Comparison of ENCODE assay signal across 8 cellular contexts in genomic region chr12:14366211-14366762, GRCh38. TPM values are rescaled to one million over a fixed set of nuclear protein-coding genes. Genes with fewer than 3 reads are reported as not detected.
DNase-seq lines count a peak whose midpoint lies in the region; ATAC-seq and TF ChIP-seq lines count a peak whose summit lies in the region.

No MANE protein-coding gene starts in this region.

- peak; percentile 10 for TF ChIP-seq CTCF in RWPE2 (IDR thresholded peaks at IDR 0.05; ENCODE audit: poor library complexity, severe bottlenecking)
- peak; percentile 52 for TF ChIP-seq CTCF in neural progenitor cell (IDR thresholded peaks at IDR 0.05)

- ATAC-seq in stimulated activated naive CD8-positive, alpha-beta T cell treated with anti-CD3 and anti-CD28 coated beads, Interleukin-15, Interleukin-2, amounts not matched to agents 100 U/mL and 50 U/mL, for 24 hours: no peak
- ATAC-seq in RWPE2 (ENCODE audit: low read depth) (no peak), HG02610 (IDR thresholded peaks at IDR 0.05; ENCODE audit: unreplicated experiment) (no peak), HG03565 (IDR thresholded peaks at IDR 0.05; ENCODE audit: unreplicated experiment) (no peak)

- H3K36me3 Mint-ChIP-seq in stimulated activated naive CD8-positive, alpha-beta T cell treated with anti-CD3 and anti-CD28 coated beads, Interleukin-15, Interleukin-2, amounts not matched to agents 100 ng/mL and 50 ng/mL, for 24 hours (ENCODE audit: low read depth): peaks cover 32% of the 10 kb centered on the region
- peaks cover 29% of the 10 kb centered on the region for H3K36me3 Mint-ChIP-seq in neural progenitor cell

- H3K4me2 ChIP-seq in neural progenitor cell: peak overlapping the region; percentile 94

- H3K36me3 ChIP-seq in RWPE2 (ENCODE audit: low read depth): no peaks in the 10 kb centered on the region
- H3K36me3 ChIP-seq in neural progenitor cell: no peaks in the 10 kb centered on the region

- peak overlapping the region; percentile 83 for H3K27ac ChIP-seq in RWPE2 (ENCODE audit: poor library complexity, severe bottlenecking)
- peak overlapping the region; percentile 92 for H3K27ac ChIP-seq in neural progenitor cell

- peak overlapping the region; percentile 71 for H3K9ac ChIP-seq in neural progenitor cell

- no peaks in the 10 kb centered on the region for H3K27me3 ChIP-seq in RWPE2 (ENCODE audit: insufficient read depth, poor library complexity, severe bottlenecking)
- H3K27me3 ChIP-seq in neural progenitor cell: no peaks in the 10 kb centered on the region

- DNase-seq in stimulated activated naive CD8-positive, alpha-beta T cell treated with anti-CD3 and anti-CD28 coated beads, Interleukin-15, Interleukin-2, amounts not matched to agents 100 U/mL and 50 U/mL, for 24 hours: no peak
- DNase-seq in RWPE2 (ENCODE audit: low spot score) (no peak), erythroblast (lab: John Stamatoyannopoulos, UW) (peak; percentile 81 to 85), neural progenitor cell (ENCODE audit: low spot score) (no peak), HCEC 1CT (no peak)

- no peaks in the 10 kb centered on the region for H3K27me3 Mint-ChIP-seq in stimulated activated naive CD8-positive, alpha-beta T cell treated with anti-CD3 and anti-CD28 coated beads, Interleukin-15, Interleukin-2, amounts not matched to agents 100 ng/mL and 50 ng/mL, for 24 hours
- H3K27me3 Mint-ChIP-seq in neural progenitor cell (ENCODE audit: insufficient read depth, low read depth): peaks cover 3% of the 10 kb centered on the region

- no peaks in the 10 kb centered on the region for H4K20me1 ChIP-seq in neural progenitor cell (ENCODE audit: low read depth)

- H3K4me3 Mint-ChIP-seq in stimulated activated naive CD8-positive, alpha-beta T cell treated with anti-CD3 and anti-CD28 coated beads, Interleukin-15, Interleukin-2, amounts not matched to agents 100 ng/mL and 50 ng/mL, for 24 hours: peak overlapping the region; percentile 84
- peak overlapping the region; percentile 90 for H3K4me3 Mint-ChIP-seq in neural progenitor cell

- H3K9me3 ChIP-seq in RWPE2 (ENCODE audit: severe bottlenecking) (no peaks in the 10 kb centered on the region), neural progenitor cell (ENCODE audit: low read depth) (no peaks in the 10 kb centered on the region)

- H3K9me3 Mint-ChIP-seq in stimulated activated naive CD8-positive, alpha-beta T cell treated with anti-CD3 and anti-CD28 coated beads, Interleukin-15, Interleukin-2, amounts not matched to agents 100 ng/mL and 50 ng/mL, for 24 hours: peaks cover 4% of the 10 kb centered on the region
- H3K9me3 Mint-ChIP-seq in neural progenitor cell: peaks cover 47% of the 10 kb centered on the region

- TF ChIP-seq POLR2A in erythroblast (IDR thresholded peaks at IDR 0.05; ENCODE audit: low read length): no peak

- peaks cover 26% of the 10 kb centered on the region for H3F3A ChIP-seq in neural progenitor cell (ENCODE audit: low read depth)

- H3K4me1 Mint-ChIP-seq in stimulated activated naive CD8-positive, alpha-beta T cell treated with anti-CD3 and anti-CD28 coated beads, Interleukin-15, Interleukin-2, amounts not matched to agents 100 ng/mL and 50 ng/mL, for 24 hours (ENCODE audit: low read depth): peaks cover 70% of the 10 kb centered on the region
- H3K4me1 Mint-ChIP-seq in neural progenitor cell: peaks cover 12% of the 10 kb centered on the region

- H2AFZ ChIP-seq in neural progenitor cell (replicated peaks): peak overlapping the region; percentile 84

- peaks cover 55% of the 10 kb centered on the region for H3K79me2 ChIP-seq in neural progenitor cell (ENCODE audit: low read depth)

- H3K4me1 ChIP-seq in RWPE2 (ENCODE audit: insufficient read depth, poor library complexity, severe bottlenecking) (peaks cover 7% of the 10 kb centered on the region), neural progenitor cell (peaks cover 26% of the 10 kb centered on the region)

- H3K27ac Mint-ChIP-seq in stimulated activated naive CD8-positive, alpha-beta T cell treated with anti-CD3 and anti-CD28 coated beads, Interleukin-15, Interleukin-2, amounts not matched to agents 100 ng/mL and 50 ng/mL, for 24 hours: peak overlapping the region; percentile 97
- peak overlapping the region; percentile 80 for H3K27ac Mint-ChIP-seq in neural progenitor cell

- H3K4me3 ChIP-seq in RWPE2 (ENCODE audit: severe bottlenecking) (peak overlapping the region; percentile 63), neural progenitor cell (peak overlapping the region; percentile 75)

RNA-seq across cellular contexts. Expression of gene ATF7IP, which starts 0.8 kb away (rescaled TPM):
- total RNA-seq in neural progenitor cell (ENCODE audit: low replicate concordance): 130 and 187 TPM in 2 replicates

Comparison
In these comparisons a context has a peak if more than half of its experiments do, and no peak if none do; other contexts are left out.
1. DNase-seq: peak in erythroblast (2 of 2); none in stimulated activated naive CD8-positive, alpha-beta T cell treated with anti-CD3 and anti-CD28 coated beads, Interleukin-15, Interleukin-2, amounts not matched to agents 100 U/mL and 50 U/mL, for 24 hours (single experiment), RWPE2 (single experiment), neural progenitor cell (single experiment) and HCEC 1CT (single experiment).